ENCODE assay signal across 9 cellular contexts in genomic region chr13:40069173-40070044, GRCh38.
DNase-seq lines count a peak whose midpoint lies in the region; ATAC-seq and TF ChIP-seq lines count a peak whose summit lies in the region.
"Had no signal": no experiment of that assay in that cellular context is flagged by ENCODE, and none has a peak within 500 bp of the region (broad histone marks: within the 10 kb centered on the region; RNA-seq: fewer than 3 reads in every experiment).

No MANE protein-coding gene starts in this region.

- H2BK5ac ChIP-seq in H9 (ENCODE audit: insufficient read length, low read length) = no peak overlapping the region

- intact Hi-C loops in dorsolateral prefrontal cortex (cut with DNase I) (loop anchor here (2.0 to 10.0 kb wide), 11 partner anchors 115 to 613 kb away; partner anchors contain the start of gene FOXO1 (in 1 of the 2)), lower lobe of right lung (cut with DNase I) (loop anchor here (10.0 kb wide), 1 partner anchor 615 kb away; no protein-coding TSS in a partner anchor)

- no peak overlapping the region for H3K23ac ChIP-seq in H9 (ENCODE audit: insufficient read length, low read depth, low read length)

- H3K4me2 ChIP-seq in H9 (ENCODE audit: insufficient read depth, insufficient read length, low read length) = no peak overlapping the region

- H3K27me3 ChIP-seq in H9 (ENCODE audit: insufficient read depth, low read length) (no peaks in the 10 kb centered on the region), dorsolateral prefrontal cortex (no peaks in the 10 kb centered on the region), lower lobe of right lung (ENCODE audit: low read depth) (no peaks in the 10 kb centered on the region)

- no peak overlapping the region for H3K56ac ChIP-seq in H9 (ENCODE audit: insufficient read length, low read depth, low read length)

- peaks cover 14 to 15% of the 10 kb centered on the region in 2 experiments for H3K4me1 Mint-ChIP-seq in H9

- H3K4me3 ChIP-seq in dorsolateral prefrontal cortex (peak overlapping the region in 37 of 59 donors; percentile 3 to 52 (median 32)), lower lobe of right lung (no peak overlapping the region)

- no peak overlapping the region for H2BK12ac ChIP-seq in H9 (ENCODE audit: insufficient read length, low read depth, low read length)

- no peaks in the 10 kb centered on the region for H3K36me3 ChIP-seq in lower lobe of right lung

- no peaks in the 10 kb centered on the region for H3K79me2 ChIP-seq in H9 (ENCODE audit: insufficient read depth, low read length)

- H3K14ac ChIP-seq in H9 (ENCODE audit: insufficient read depth, low read length) = no peak overlapping the region

- H3K27ac ChIP-seq in H9 (ENCODE audit: insufficient read length, low read depth, low read length) = no peak overlapping the region
- peak overlapping the region in 28 of 59 donors; percentile 3 to 69 (median 34) for H3K27ac ChIP-seq in dorsolateral prefrontal cortex
- no peak overlapping the region for H3K27ac ChIP-seq in lower lobe of right lung

- H3K27me3 Mint-ChIP-seq in H9 (ENCODE audit: low read depth) = no peaks in the 10 kb centered on the region
- H3K27me3 Mint-ChIP-seq: dendritic cell treated with granulocyte-macrophage colony-stimulating factor and Interleukin-4, amounts not matched to agents 40 ng/mL and 50 ng/mL, for 4 days had no signal

- no peak overlapping the region for H2BK15ac ChIP-seq in H9 (ENCODE audit: low read depth, low read length)

- no peak overlapping the region for H3K9ac ChIP-seq in H9 (ENCODE audit: extremely low read depth, insufficient read length, low read length)

- peak; percentile 53 for DNase-seq in DMS53 treated with DMSO at 0.1 percent for 48 hours (lab: John Stamatoyannopoulos, UW; ENCODE audit: unreplicated experiment)
- peak; percentile 73 for DNase-seq in H9
- peak; percentile 31 for DNase-seq in NCI-H226
- DNase-seq in activated CD4-positive, alpha-beta T cell treated with anti-CD3 and anti-CD28 coated beads, Interleukin-2, amount 50 U/mL, for 24 hours (ENCODE audit: low read depth in 1 of 2, low spot score in 1 of 2) = peak; percentile 36 to 60
- DNase-seq in dorsolateral prefrontal cortex = peak; percentile 37 to 85 (median 74)
- DNase-seq in lower lobe of right lung = peak; percentile 68
- peak; percentile 53 for DNase-seq in stimulated activated CD8-positive, alpha-beta memory T cell treated with anti-CD3 and anti-CD28 coated beads, Interleukin-12 subunit alpha, Interleukin-12 subunit beta, amount 100 ng/mL, for 1 hour (ENCODE audit: low read depth)

- H3K27ac Mint-ChIP-seq in H9 = no peak overlapping the region
- H3K27ac Mint-ChIP-seq: dendritic cell treated with granulocyte-macrophage colony-stimulating factor and Interleukin-4, amounts not matched to agents 40 ng/mL and 50 ng/mL, for 4 days had no signal

- no peak overlapping the region for H4K5ac ChIP-seq in H9 (ENCODE audit: insufficient read length, low read depth, low read length)

- H3K4me1 ChIP-seq in H9 (ENCODE audit: insufficient read depth, low read length) (no peaks in the 10 kb centered on the region; the same call in 1 of the 2 replicates), lower lobe of right lung (peaks cover 6% of the 10 kb centered on the region)

- no peaks in the 10 kb centered on the region for H3K36me3 Mint-ChIP-seq in H9 (ENCODE audit: insufficient read depth in 1 of 3, low read depth in 3 of 3)

- H3K79me1 ChIP-seq in H9 (ENCODE audit: insufficient read depth, low read depth, low read length, poor library complexity, severe bottlenecking) = no peaks in the 10 kb centered on the region

- no peak overlapping the region for H3T11ph ChIP-seq in H9 (ENCODE audit: low read length)

- WGBS in H9 (ENCODE audit: extremely low coverage, insufficient read length, low lambda C conversion rate) = no CpG with 5 or more reads among the region's 11 CpGs

- no peak overlapping the region for H4K91ac ChIP-seq in H9 (ENCODE audit: insufficient read length, low read depth, low read length)

- no peak overlapping the region for H3K4ac ChIP-seq in H9 (ENCODE audit: low read depth, low read length)

- no peak overlapping the region for H2AFZ ChIP-seq in H9 (ENCODE audit: low read length)

- ATAC-seq in lower lobe of right lung = peak; percentile 91
- ATAC-seq in GM21367 (IDR thresholded peaks at IDR 0.05; ENCODE audit: unreplicated experiment) = no peak

- H4K20me1 ChIP-seq in H9 (ENCODE audit: control insufficient read depth, insufficient read depth, insufficient read length) = no peaks in the 10 kb centered on the region

- no peaks in the 10 kb centered on the region for H3K9me3 Mint-ChIP-seq in H9
- H3K9me3 Mint-ChIP-seq: dendritic cell treated with granulocyte-macrophage colony-stimulating factor and Interleukin-4, amounts not matched to agents 40 ng/mL and 50 ng/mL, for 4 days had no signal

- TF ChIP-seq CTCF in H9 (conservative IDR thresholded peaks at IDR 0.05) (peak; percentile 87), dorsolateral prefrontal cortex (IDR thresholded peaks at IDR 0.05 in 54 of 56, conservative IDR thresholded peaks at IDR 0.05 in 2 of 56; ENCODE audit: low read depth in 1 of 56, partially characterized antibody in 56 of 56) (peak; percentile 70 to 96 (median 88)), lower lobe of right lung (IDR thresholded peaks at IDR 0.05) (peak; percentile 87)

- no peak overlapping the region for H4K8ac ChIP-seq in H9 (replicated peaks; ENCODE audit: insufficient read length, low read depth, low read length)

- no peak overlapping the region for H3K4me3 Mint-ChIP-seq in H9
- H3K4me3 Mint-ChIP-seq: dendritic cell treated with granulocyte-macrophage colony-stimulating factor and Interleukin-4, amounts not matched to agents 40 ng/mL and 50 ng/mL, for 4 days had no signal

- H3K23me2 ChIP-seq in H9 (ENCODE audit: insufficient read length, low read depth, low read length, poor library complexity, severe bottlenecking) = no peaks in the 10 kb centered on the region

- no peak overlapping the region for H2BK120ac ChIP-seq in H9 (ENCODE audit: low read depth, low read length, poor library complexity, severe bottlenecking)

- H3K18ac ChIP-seq in H9 (ENCODE audit: insufficient read length, low read depth, low read length) = no peak overlapping the region

- no peak overlapping the region for H2AK5ac ChIP-seq in H9 (ENCODE audit: insufficient read length, low read length)

- H2BK20ac ChIP-seq in H9 (ENCODE audit: low read depth, low read length, poor library complexity, severe bottlenecking) = no peak overlapping the region

- no peaks in the 10 kb centered on the region for H3K9me3 ChIP-seq in H9 (ENCODE audit: control insufficient read depth, low read depth, low read length)
- no peaks in the 10 kb centered on the region for H3K9me3 ChIP-seq in lower lobe of right lung
